Comparison of ENCODE assay signal across 8 cellular contexts in genomic region chr5:96657068-96657467, GRCh38. TPM values are rescaled to one million over a fixed set of nuclear protein-coding genes. Genes with fewer than 3 reads are reported as not detected.
DNase-seq lines count a peak whose midpoint lies in the region; ATAC-seq lines count a peak whose summit lies in the region.

No MANE protein-coding gene starts in this region.

- H3K36me3 Mint-ChIP-seq in CD4-positive, alpha-beta memory T cell: peaks cover 0 to 7% of the 10 kb centered on the region in 2 donors
- H3K36me3 Mint-ChIP-seq in T-helper 17 cell (ENCODE audit: low read depth): peaks cover 2% of the 10 kb centered on the region

- intact Hi-C loops in CD4-positive, alpha-beta memory T cell (cut with micrococcal nuclease): no loop called here

- POLR2A ChIA-PET in CD4-positive, alpha-beta memory T cell (lab: Charles Lee; ENCODE audit: partially characterized antibody): interaction anchor here (0.9 to 1.3 kb wide), 2 partner anchors 64 to 147 kb away, joined by 3 read pairs; no protein-coding TSS in a partner anchor

- peaks cover 40% of the 10 kb centered on the region for H3K4me1 ChIP-seq in CD4-positive, alpha-beta memory T cell (ENCODE audit: insufficient read depth, low read length)

- peaks cover 21 to 56% (median 43%) of the 10 kb centered on the region in 4 donors for H3K4me1 Mint-ChIP-seq in CD4-positive, alpha-beta memory T cell
- H3K4me1 Mint-ChIP-seq in T-helper 17 cell: peaks cover 34% of the 10 kb centered on the region

- no peaks in the 10 kb centered on the region for H3K36me3 ChIP-seq in CD4-positive, alpha-beta memory T cell (ENCODE audit: insufficient read depth, low read length)

- H3K4me3 ChIP-seq in CD4-positive, alpha-beta memory T cell (ENCODE audit: low read length in 2 of 2): no peak overlapping the region

- H3K27me3 ChIP-seq in CD4-positive, alpha-beta memory T cell (ENCODE audit: insufficient read depth, low read length): no peaks in the 10 kb centered on the region

- peaks cover 2 to 6% of the 10 kb centered on the region in 2 donors for H3K27me3 Mint-ChIP-seq in CD4-positive, alpha-beta memory T cell
- H3K27me3 Mint-ChIP-seq in T-helper 17 cell: peaks cover 16% of the 10 kb centered on the region

- no peaks in the 10 kb centered on the region for H3K9me3 ChIP-seq in CD4-positive, alpha-beta memory T cell (ENCODE audit: control insufficient read depth in 1 of 2, low read length in 2 of 2)
- no peaks in the 10 kb centered on the region for H3K9me3 ChIP-seq in T-helper 17 cell (ENCODE audit: control insufficient read depth, low read length, poor library complexity, severe bottlenecking)

- H3K9me3 Mint-ChIP-seq in CD4-positive, alpha-beta memory T cell: peaks cover 0 to 6% (median 0%) of the 10 kb centered on the region in 8 donors

- peak; percentile 66 for ATAC-seq in GM19452 (IDR thresholded peaks at IDR 0.05; ENCODE audit: unreplicated experiment)
- peak; percentile 65 for ATAC-seq in HG03432 (IDR thresholded peaks at IDR 0.05; ENCODE audit: unreplicated experiment)
- peak; percentile 29 for ATAC-seq in T-helper 17 cell

- peak overlapping the region; percentile 3 to 72 (median 51) for H3K4me3 Mint-ChIP-seq in CD4-positive, alpha-beta memory T cell
- H3K4me3 Mint-ChIP-seq in T-helper 17 cell: peak overlapping the region; percentile 33

- no peak overlapping the region for H3K27ac ChIP-seq in CD4-positive, alpha-beta memory T cell (ENCODE audit: low read depth, low read length)

- CTCF ChIA-PET in CD4-positive, alpha-beta memory T cell (lab: Charles Lee; ENCODE audit: partially characterized antibody): no interaction called here

- peak overlapping the region; percentile 6 to 93 (median 33) for H3K27ac Mint-ChIP-seq in CD4-positive, alpha-beta memory T cell
- peak overlapping the region; percentile 54 for H3K27ac Mint-ChIP-seq in T-helper 17 cell

- peak; percentile 42 to 73 (median 46) for DNase-seq in CD4-positive, alpha-beta memory T cell
- DNase-seq in T-helper 17 cell (no peak), dedifferentiated amniotic fluid mesenchymal stem cell (ENCODE audit: extremely low spot score) (peak; percentile 94), GM19240 (ENCODE audit: insufficient read length, low spot score) (no peak), amygdala (lab: John Stamatoyannopoulos, UW) (no peak)
- peak in 2 of 3 donors; percentile 35 to 37 for DNase-seq in stimulated activated CD4-positive, alpha-beta T cell treated with anti-CD3 and anti-CD28 coated beads, TNF-alpha, amount 100 ng/mL, for 48 hours (ENCODE audit: low read depth in 3 of 3)

RNA-seq across cellular contexts. Expression of gene CAST, which starts 5.1 kb away (rescaled TPM):
- total RNA-seq in CD4-positive, alpha-beta memory T cell: 100 to 1,000 TPM; 196 to 207 TPM
- 10 to 100 TPM; 24.0 to 98.8 TPM for polyA plus RNA-seq in CD4-positive, alpha-beta memory T cell
- 100 to 1,000 TPM; 303 TPM for total RNA-seq in T-helper 17 cell

Comparison
In these comparisons a context has a peak if more than half of its experiments do, and no peak if none do; other contexts are left out.
1. DNase-seq: peak in CD4-positive, alpha-beta memory T cell (5 of 5), dedifferentiated amniotic fluid mesenchymal stem cell (single experiment) and stimulated activated CD4-positive, alpha-beta T cell treated with anti-CD3 and anti-CD28 coated beads, TNF-alpha, amount 100 ng/mL, for 48 hours (2 of 3); none in T-helper 17 cell (0 of 3), GM19240 (single experiment) and amygdala (0 of 56).
2. Peak in every context shown above with its lines, with median percentiles within 50 percentile points of each other: ATAC-seq.